Comparison of ENCODE assay signal across 21 cellular contexts in the genomic region with DNA sequence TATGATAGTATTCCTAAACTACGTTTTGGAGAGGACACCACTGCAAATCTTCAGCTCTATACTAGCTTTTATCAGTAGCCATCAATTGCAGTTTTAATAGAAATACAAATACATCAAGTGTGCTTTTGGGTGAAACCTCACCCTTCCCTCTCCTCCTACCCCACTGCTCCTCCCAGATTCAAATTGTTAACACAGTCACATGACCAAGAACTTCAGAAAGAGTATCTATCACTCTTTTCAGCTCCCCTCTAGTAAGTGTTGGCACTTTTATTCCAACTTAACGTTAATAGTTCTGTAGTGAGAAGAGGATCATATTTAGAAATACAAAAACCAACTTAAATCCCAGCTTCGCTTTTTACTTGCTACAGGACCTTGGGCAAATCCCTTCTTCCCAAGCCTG. TPM values are rescaled to one million over a fixed set of nuclear protein-coding genes. Genes with fewer than 3 reads are reported as not detected.
A peak's percentile ranks its signal among the peaks of the same experiment; 100 is the strongest.
DNase-seq lines count a peak whose midpoint lies in the region; ATAC-seq and TF ChIP-seq lines count a peak whose summit lies in the region.
"Had no signal": no experiment of that assay in that cellular context is flagged by ENCODE, and none has a peak within 500 bp of the region (broad histone marks: within the 10 kb centered on the region; RNA-seq: fewer than 3 reads in every experiment).

No MANE protein-coding gene starts in this region.

- H3K27ac Mint-ChIP-seq in activated naive CD4-positive, alpha-beta T cell treated with anti-CD3 and anti-CD28 coated beads for 36 hours = peak overlapping the region; percentile 16
- H3K27ac Mint-ChIP-seq in stimulated activated naive B cell treated with anti-CD40 and anti-IgM and Interleukin-4, amounts not matched to agents 10 μg/mL and 1 μg/mL and 100 μg/mL, for 72 hours = peak overlapping the region; percentile 42
- H3K27ac Mint-ChIP-seq: activated naive CD8-positive, alpha-beta T cell treated with anti-CD3 and anti-CD28 coated beads, Interleukin-2, amount 10 ng/mL, durations not matched to agents 7 days and 5 days; stimulated activated naive CD8-positive, alpha-beta T cell treated with anti-CD3 and anti-CD28 coated beads, Interleukin-15, amount 100 ng/mL, for 72 hours had no signal

- H3K27me3 Mint-ChIP-seq in activated naive CD4-positive, alpha-beta T cell treated with anti-CD3 and anti-CD28 coated beads for 36 hours (ENCODE audit: low read depth) = no peaks in the 10 kb centered on the region
- H3K27me3 Mint-ChIP-seq in stimulated activated naive B cell treated with anti-CD40 and anti-IgM and Interleukin-4, amounts not matched to agents 10 μg/mL and 1 μg/mL and 100 μg/mL, for 72 hours = no peaks in the 10 kb centered on the region
- H3K27me3 Mint-ChIP-seq: activated naive CD8-positive, alpha-beta T cell treated with anti-CD3 and anti-CD28 coated beads, Interleukin-2, amount 10 ng/mL, durations not matched to agents 7 days and 5 days; stimulated activated naive CD8-positive, alpha-beta T cell treated with anti-CD3 and anti-CD28 coated beads, Interleukin-15, amount 100 ng/mL, for 72 hours had no signal

- no peak overlapping the region for H2AFZ ChIP-seq in SK-N-SH (ENCODE audit: low read depth)

- no peak for TF ChIP-seq CTCF in SK-N-SH (IDR thresholded peaks at IDR 0.05)

- H3K9ac ChIP-seq in SK-N-SH = no peak overlapping the region

- peaks cover 24% of the 10 kb centered on the region for H3K36me3 Mint-ChIP-seq in activated naive CD4-positive, alpha-beta T cell treated with anti-CD3 and anti-CD28 coated beads for 36 hours (ENCODE audit: low read depth)
- peaks cover 28 to 44% of the 10 kb centered on the region in 2 donors for H3K36me3 Mint-ChIP-seq in stimulated activated naive B cell treated with anti-CD40 and anti-IgM and Interleukin-4, amounts not matched to agents 10 μg/mL and 1 μg/mL and 100 μg/mL, for 72 hours

- TF ChIP-seq EP300 in SK-N-SH (IDR thresholded peaks at IDR 0.05; ENCODE audit: borderline replicate concordance in 1 of 2, low read depth in 1 of 2, low read length in 1 of 2) = no peak

- peaks cover 67% of the 10 kb centered on the region for H4K20me1 ChIP-seq in SK-N-SH (ENCODE audit: insufficient read depth)

- peak overlapping the region; percentile 76 for H3K27ac ChIP-seq in SJCRH30
- H3K27ac ChIP-seq in SK-N-SH (ENCODE audit: low read depth in 2 of 2, low read length in 1 of 2) = no peak overlapping the region
- H3K27ac ChIP-seq: esophagus squamous epithelium had no signal

- H3K36me3 ChIP-seq in SJCRH30 (peaks cover 2% of the 10 kb centered on the region; the same call in 1 of the 2 replicates), SK-N-SH (replicated peaks in 1 of 2; ENCODE audit: control insufficient read depth in 1 of 2, insufficient read depth in 2 of 2, low read length in 1 of 2) (peaks cover 0 to 29% of the 10 kb centered on the region in 2 experiments)
- H3K36me3 ChIP-seq: esophagus squamous epithelium had no signal

- peaks cover 18% of the 10 kb centered on the region for H3K9me3 Mint-ChIP-seq in activated naive CD4-positive, alpha-beta T cell treated with anti-CD3 and anti-CD28 coated beads for 36 hours
- peaks cover 3 to 11% of the 10 kb centered on the region in 2 donors for H3K9me3 Mint-ChIP-seq in stimulated activated naive B cell treated with anti-CD40 and anti-IgM and Interleukin-4, amounts not matched to agents 10 μg/mL and 1 μg/mL and 100 μg/mL, for 72 hours

- no peaks in the 10 kb centered on the region for H3K9me2 ChIP-seq in SK-N-SH

- H3K4me3 ChIP-seq in SJCRH30 = no peak overlapping the region
- H3K4me3 ChIP-seq in iPS-11a (ENCODE audit: low read depth, low read length) = peak overlapping the region; percentile 47
- H3K4me3 ChIP-seq in SK-N-SH (ENCODE audit: low read depth in 2 of 2, low read length in 1 of 2) = no peak overlapping the region
- H3K4me3 ChIP-seq: esophagus squamous epithelium, MG63 had no signal

- intact Hi-C loops in activated naive CD4-positive, alpha-beta T cell treated with anti-CD3 and anti-CD28 coated beads for 36 hours (cut with micrococcal nuclease) = loop anchor here (2.0 kb wide), 1 partner anchor 15 kb away; no protein-coding TSS in a partner anchor

- H3K4me3 Mint-ChIP-seq in activated naive CD4-positive, alpha-beta T cell treated with anti-CD3 and anti-CD28 coated beads for 36 hours = no peak overlapping the region
- H3K4me3 Mint-ChIP-seq in stimulated activated naive B cell treated with anti-CD40 and anti-IgM and Interleukin-4, amounts not matched to agents 10 μg/mL and 1 μg/mL and 100 μg/mL, for 72 hours = peak overlapping the region in 1 of 2 donors; percentile 10
- H3K4me3 Mint-ChIP-seq: activated naive CD8-positive, alpha-beta T cell treated with anti-CD3 and anti-CD28 coated beads, Interleukin-2, amount 10 ng/mL, durations not matched to agents 7 days and 5 days; neural crest cell had no signal

- no peak for ATAC-seq in stimulated activated naive B cell treated with anti-CD40 and anti-IgM and Interleukin-4, amounts not matched to agents 10 μg/mL and 1 μg/mL and 100 μg/mL, for 72 hours (replicated peaks)
- ATAC-seq: stimulated activated naive CD8-positive, alpha-beta T cell treated with anti-CD3 and anti-CD28 coated beads, Interleukin-15, amount 100 ng/mL, for 72 hours had no signal

- no peak for TF ChIP-seq RAD21 in SK-N-SH (IDR thresholded peaks at IDR 0.05; ENCODE audit: low read length)

- 87% methylated on average over 3 of the region's 3 CpGs for WGBS in SK-N-SH (ENCODE audit: low lambda C conversion rate)

- peaks cover 34% of the 10 kb centered on the region for H3F3A ChIP-seq in SK-N-SH (replicated peaks; ENCODE audit: insufficient read depth)

- TF ChIP-seq POLR2A in erythroblast (IDR thresholded peaks at IDR 0.05; ENCODE audit: low read length) = no peak

- H3K4me1 ChIP-seq in SJCRH30 (peaks cover 21% of the 10 kb centered on the region), SK-N-SH (ENCODE audit: control insufficient read depth in 1 of 2, insufficient read depth in 2 of 2, low read depth in 1 of 2, low read length in 1 of 2) (no peaks in the 10 kb centered on the region; a peak in 1 of 4 replicates)

- POLR2A ChIA-PET in SK-N-SH (lab: Yijun Ruan, JAX) = no interaction called here

- H3K27me3 ChIP-seq in SJCRH30 = no peaks in the 10 kb centered on the region
- H3K27me3 ChIP-seq in SK-N-SH (ENCODE audit: insufficient read depth) = no peaks in the 10 kb centered on the region
- H3K27me3 ChIP-seq: esophagus squamous epithelium, MG63 had no signal

- peaks cover 55% of the 10 kb centered on the region for H3K4me1 Mint-ChIP-seq in activated naive CD4-positive, alpha-beta T cell treated with anti-CD3 and anti-CD28 coated beads for 36 hours (ENCODE audit: low read depth)
- peaks cover 33 to 74% of the 10 kb centered on the region in 2 donors for H3K4me1 Mint-ChIP-seq in stimulated activated naive B cell treated with anti-CD40 and anti-IgM and Interleukin-4, amounts not matched to agents 10 μg/mL and 1 μg/mL and 100 μg/mL, for 72 hours

- CTCF ChIA-PET in activated naive CD4-positive, alpha-beta T cell treated with anti-CD3 and anti-CD28 coated beads for 36 hours (lab: Charles Lee) = interaction anchor here (0.8 to 1.7 kb wide), 3 partner anchors 34 to 113 kb away, joined by 3 to 7 read pairs (median 4); no protein-coding TSS in a partner anchor
- CTCF ChIA-PET in SK-N-SH (lab: Yijun Ruan, JAX) = no interaction called here

- H3K9me3 ChIP-seq in SJCRH30 (replicated peaks) (peaks cover 5% of the 10 kb centered on the region), SK-N-SH (peaks cover 18% of the 10 kb centered on the region; the same call in 1 of the 2 replicates)
- H3K9me3 ChIP-seq: esophagus squamous epithelium had no signal

- no peak overlapping the region for H3K4me2 ChIP-seq in SK-N-SH

- peaks cover 98% of the 10 kb centered on the region for H3K79me2 ChIP-seq in SK-N-SH (ENCODE audit: insufficient read depth)

- DNase-seq in activated naive CD4-positive, alpha-beta T cell treated with anti-CD3 and anti-CD28 coated beads for 36 hours = no peak
- no peak for DNase-seq in activated naive CD4-positive, alpha-beta T cell treated with Interleukin-2 at 50 U/mL for 16 hours
- DNase-seq in SJCRH30 (no peak), T-helper 9 cell (no peak), SK-N-SH (no peak), erythroblast (lab: John Stamatoyannopoulos, UW) (no peak)
- DNase-seq in stimulated activated naive B cell treated with anti-CD40 and anti-IgM and Interleukin-4, amounts not matched to agents 10 μg/mL and 1 μg/mL and 100 μg/mL, for 72 hours = no peak
- DNase-seq: ACHN; activated CD4-positive, CD25-positive, alpha-beta regulatory T cell treated with anti-CD3 and anti-CD28 coated beads, Interleukin-2, amount 50 U/mL, for 72 hours; activated naive CD8-positive, alpha-beta T cell treated with anti-CD3 and anti-CD28 coated beads, Interleukin-2, amount 10 ng/mL, durations not matched to agents 7 days and 5 days; dermis blood vessel endothelial cell; DMS79 treated with DMSO at 0.1 percent for 48 hours; esophagus squamous epithelium; glutamatergic neuron; MG63; NCI-H187; NCI-H510A; Right ventricle myocardium superior; stimulated activated naive CD8-positive, alpha-beta T cell treated with anti-CD3 and anti-CD28 coated beads, Interleukin-15, amount 100 ng/mL, for 72 hours had no signal

TF ChIP-seq in SK-N-SH, 30 proteins besides CTCF, POLR2A, EP300 and RAD21:
- no peak for TF ChIP-seq EZH2phosphoT487 (IDR thresholded peaks at IDR 0.05; ENCODE audit: borderline replicate concordance, low read depth)
- TF ChIP-seq TCF12 (IDR thresholded peaks at IDR 0.05) = no peak
- TF ChIP-seq FOXM1 (IDR thresholded peaks at IDR 0.05; ENCODE audit: low read depth) = no peak

RNA-seq across cellular contexts. Expression of a gene that starts 17.0 kb away (rescaled TPM):
- 10 to 100 TPM; 36.6 to 36.8 TPM for total RNA-seq in activated naive CD4-positive, alpha-beta T cell treated with anti-CD3 and anti-CD28 coated beads for 36 hours
- total RNA-seq in SJCRH30 (2014; rRNA removed; shearing (Covaris generic)) = 87.6 and 93.0 TPM in 2 replicates
- polyA plus RNA-seq in SK-N-SH (2012; rRNA removed) = 53.3 and 55.3 TPM in 2 replicates
- 73.7 and 93.3 TPM in 2 replicates for polyA plus RNA-seq in SK-N-SH (2012; cell fraction: cytosol; rRNA removed)
- 19.4 and 31.6 TPM in 2 replicates for polyA plus RNA-seq in SK-N-SH (2012; cell fraction: nucleus; rRNA removed)
